ENCODE assay signal across 8 cellular contexts in the genomic region with DNA sequence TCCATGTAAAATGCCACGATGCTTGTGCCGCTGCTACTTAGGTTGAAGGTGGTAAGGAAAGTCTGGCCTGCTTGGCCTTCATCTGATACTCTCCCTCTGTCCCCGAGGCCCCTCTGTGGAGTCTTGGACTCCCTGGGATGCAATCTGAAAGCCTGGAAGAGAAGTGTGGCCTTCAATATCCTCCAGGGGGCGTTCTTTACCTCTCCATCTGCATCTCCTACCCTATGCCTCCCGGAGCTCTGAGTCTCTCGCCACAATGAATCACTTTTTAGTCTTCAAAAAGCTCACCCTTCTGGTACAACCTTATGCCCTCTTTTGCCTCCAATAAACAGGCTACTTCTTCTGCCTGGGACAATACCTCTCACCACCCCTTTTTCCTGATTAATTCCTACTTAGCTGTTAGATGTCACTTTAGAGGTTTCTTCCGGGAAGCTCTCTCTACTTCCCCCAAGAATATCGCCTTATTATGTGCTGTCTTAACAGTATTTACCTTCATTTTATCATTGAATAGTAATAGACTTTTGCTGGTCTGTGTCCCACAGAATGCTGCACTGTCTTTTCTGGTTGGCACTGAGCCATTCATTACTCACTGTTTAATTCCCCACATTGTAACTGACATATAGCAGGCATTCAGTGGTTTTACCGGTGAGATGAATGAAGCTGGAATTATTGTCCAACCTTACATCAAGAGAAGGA. TPM values are rescaled to one million over a fixed set of nuclear protein-coding genes. Genes with fewer than 3 reads are reported as not detected.
DNase-seq lines count a peak whose midpoint lies in the region; ATAC-seq and TF ChIP-seq lines count a peak whose summit lies in the region.

No MANE protein-coding gene starts in this region.

- H3K4me1 ChIP-seq in SJCRH30: 0 out of 2 replicates have a peak, but pooled peaks cover 2% of the 10 kb centered on the region
- no peaks in the 10 kb centered on the region for H3K4me1 ChIP-seq in cardiac muscle cell (ENCODE audit: low read depth)
- no peaks in the 10 kb centered on the region for H3K4me1 ChIP-seq in psoas muscle

- H3K36me3 ChIP-seq in SJCRH30 (no peaks in the 10 kb centered on the region), cardiac muscle cell (no peaks in the 10 kb centered on the region), psoas muscle (ENCODE audit: insufficient read depth in 1 of 2, low read depth in 1 of 2) (no peaks in the 10 kb centered on the region)

- H3K4me1 Mint-ChIP-seq in activated naive CD8-positive, alpha-beta T cell treated with anti-CD3 and anti-CD28 coated beads, Interleukin-2, amount 50 U/mL, for 24 hours: peaks cover 3% of the 10 kb centered on the region

- H3K27me3 ChIP-seq in SJCRH30 (no peaks in the 10 kb centered on the region), cardiac muscle cell (no peaks in the 10 kb centered on the region), psoas muscle (ENCODE audit: insufficient read depth in 3 of 3, low read length in 2 of 3) (peaks cover 0 to 3% (median 0%) of the 10 kb centered on the region in 3 donors)

- no peak overlapping the region for H3K27ac Mint-ChIP-seq in activated naive CD8-positive, alpha-beta T cell treated with anti-CD3 and anti-CD28 coated beads, Interleukin-2, amount 50 U/mL, for 24 hours

- no peak overlapping the region for H3K4me3 Mint-ChIP-seq in activated naive CD8-positive, alpha-beta T cell treated with anti-CD3 and anti-CD28 coated beads, Interleukin-2, amount 50 U/mL, for 24 hours

- H3K9me3 ChIP-seq in SJCRH30 (replicated peaks): no peaks in the 10 kb centered on the region
- no peaks in the 10 kb centered on the region for H3K9me3 ChIP-seq in cardiac muscle cell (ENCODE audit: low read depth)
- H3K9me3 ChIP-seq in psoas muscle: no peaks in the 10 kb centered on the region

- H3K27me3 Mint-ChIP-seq in activated naive CD8-positive, alpha-beta T cell treated with anti-CD3 and anti-CD28 coated beads, Interleukin-2, amount 50 U/mL, for 24 hours: peaks cover 15% of the 10 kb centered on the region

- 21 to 25% (median 22%) methylated on average over 9 of the region's 9 CpGs for WGBS in psoas muscle, 3 donors

- peak; percentile 67 for TF ChIP-seq CTCF in LNCaP clone FGC (IDR thresholded peaks at IDR 0.05; ENCODE audit: control insufficient read depth, extremely low read depth, insufficient read depth)
- TF ChIP-seq CTCF in cardiac muscle cell (IDR thresholded peaks at IDR 0.05; ENCODE audit: low read depth, low read length): peak; percentile 87
- TF ChIP-seq CTCF in psoas muscle (IDR thresholded peaks at IDR 0.05): peak; percentile 48

- peak; percentile 56 for ATAC-seq in GM19035 (IDR thresholded peaks at IDR 0.05; ENCODE audit: unreplicated experiment)
- ATAC-seq in activated naive CD8-positive, alpha-beta T cell treated with anti-CD3 and anti-CD28 coated beads, Interleukin-2, amount 50 U/mL, for 24 hours: peak; percentile 98
- peak; percentile 48 to 84 (median 80) for ATAC-seq in psoas muscle
- ATAC-seq in GM21360 (IDR thresholded peaks at IDR 0.05; ENCODE audit: unreplicated experiment): no peak

- peak; percentile 90 to 91 for DNase-seq in AML-193 (lab: John Stamatoyannopoulos, UW)
- DNase-seq in LNCaP clone FGC (ENCODE audit: low read depth): no peak
- peak; percentile 59 to 84 for DNase-seq in SJCRH30
- peak; percentile 48 for DNase-seq in activated naive CD8-positive, alpha-beta T cell treated with anti-CD3 and anti-CD28 coated beads, Interleukin-2, amount 50 U/mL, for 24 hours
- peak; percentile 73 for DNase-seq in cardiac muscle cell (ENCODE audit: low read depth in 1 of 2, low spot score in 1 of 2)
- no peak for DNase-seq in psoas muscle

- no peaks in the 10 kb centered on the region for H3K36me3 Mint-ChIP-seq in activated naive CD8-positive, alpha-beta T cell treated with anti-CD3 and anti-CD28 coated beads, Interleukin-2, amount 50 U/mL, for 24 hours (ENCODE audit: low read depth)

- H3K4me3 ChIP-seq in LNCaP clone FGC (ENCODE audit: low read depth, low read length) (no peak overlapping the region), SJCRH30 (no peak overlapping the region), cardiac muscle cell (no peak overlapping the region), psoas muscle (no peak overlapping the region)

- intact Hi-C loops in psoas muscle (cut with DNase I): loop anchor here (5.0 to 10.0 kb wide), 4 partner anchors 108 to 638 kb away; no protein-coding TSS in a partner anchor

- no peaks in the 10 kb centered on the region for H3K9me3 Mint-ChIP-seq in activated naive CD8-positive, alpha-beta T cell treated with anti-CD3 and anti-CD28 coated beads, Interleukin-2, amount 50 U/mL, for 24 hours

- H3K27ac ChIP-seq in SJCRH30 (no peak overlapping the region), cardiac muscle cell (no peak overlapping the region), psoas muscle (no peak overlapping the region)

RNA-seq across cellular contexts. Expression of a gene that starts 13.9 kb away (rescaled TPM):
- total RNA-seq in SJCRH30 (2014; rRNA removed; shearing (Covaris generic)): 42.9 and 49.1 TPM in 2 replicates
- total RNA-seq in cardiac muscle cell: 15.2 and 20.2 TPM in 2 replicates
- 32.2 and 37.3 TPM in 2 replicates for polyA plus RNA-seq in cardiac muscle cell
- total RNA-seq in psoas muscle: 10 to 100 TPM; 16.2 to 22.1 (median 18.6) TPM
- polyA plus RNA-seq in psoas muscle: 10 to 100 TPM; 13.5 to 35.7 (median 28.9) TPM

RNA-seq across cellular contexts. Expression of a gene that starts 21.0 kb away (rescaled TPM):
- 0.03 TPM in 1 of 2 replicates, not detected in the other for total RNA-seq in SJCRH30 (2014; rRNA removed; shearing (Covaris generic))
- total RNA-seq in cardiac muscle cell (under 0.01 TPM in 1 of 2 replicates, not detected in the other), psoas muscle (1 to 10 TPM in 2 of 4 donors, under 1 TPM in 2; 0.82 to 1.6 (median 1.3) TPM)
- polyA plus RNA-seq in cardiac muscle cell (0.15 and 0.22 TPM in 2 replicates), psoas muscle (under 1 TPM; 0.17 to 0.43 (median 0.35) TPM)

Comparison
In these comparisons a context has a peak if more than half of its experiments do, and no peak if none do; other contexts are left out.
1. DNase-seq: peak in AML-193 (2 of 2), SJCRH30 (2 of 2), activated naive CD8-positive, alpha-beta T cell treated with anti-CD3 and anti-CD28 coated beads, Interleukin-2, amount 50 U/mL, for 24 hours (single experiment) and cardiac muscle cell (2 of 2); none in LNCaP clone FGC (single experiment) and psoas muscle (0 of 2).
2. Peak in every context shown above with its lines, with median percentiles within 50 percentile points of each other: CTCF ChIP-seq.